In the genomic region with DNA sequence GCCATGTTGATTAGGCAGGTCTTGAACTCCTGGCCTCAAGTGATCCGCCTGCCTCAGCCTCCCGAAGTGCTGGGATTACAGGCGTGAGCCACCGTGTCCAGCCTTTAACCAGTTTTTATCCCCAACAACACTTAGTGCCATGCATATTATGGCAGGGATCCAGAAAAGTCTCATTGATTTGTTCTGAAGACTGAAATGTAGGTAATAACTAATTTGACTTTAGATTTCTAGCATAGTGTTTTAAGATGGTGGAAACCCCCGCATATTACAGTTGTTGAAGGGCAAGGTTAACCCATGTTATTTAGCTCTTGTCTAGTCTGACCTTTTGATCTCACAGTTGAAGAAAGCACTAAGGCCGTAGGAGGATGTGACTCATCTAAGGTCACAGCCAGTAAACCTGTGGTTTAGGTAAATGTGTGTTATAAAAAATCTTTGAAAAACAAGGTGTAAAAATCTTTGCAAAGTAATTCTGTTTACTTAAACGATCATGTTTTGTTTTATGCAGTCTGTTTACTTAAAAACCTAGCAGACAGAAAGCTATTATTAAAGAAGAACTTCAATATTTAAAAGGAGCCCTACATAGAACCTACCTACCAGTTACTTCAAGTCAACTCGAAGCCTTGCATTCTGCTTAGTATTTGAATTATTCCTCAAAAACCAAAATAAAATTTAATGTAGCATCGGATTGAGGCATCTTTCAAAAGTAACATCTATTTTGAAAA, we compare ENCODE assay signal across 8 cellular contexts. TPM values are rescaled to one million over a fixed set of nuclear protein-coding genes. Genes with fewer than 3 reads are reported as not detected.
DNase-seq lines count a peak whose midpoint lies in the region; TF ChIP-seq lines count a peak whose summit lies in the region.

No MANE protein-coding gene starts in this region.

- H3K27me3 Mint-ChIP-seq in activated naive CD4-positive, alpha-beta T cell treated with anti-CD3 and anti-CD28 coated beads for 36 hours (ENCODE audit: low read depth), result no peaks in the 10 kb centered on the region

- CTCF ChIA-PET in activated naive CD4-positive, alpha-beta T cell treated with anti-CD3 and anti-CD28 coated beads for 36 hours (lab: Charles Lee), result interaction anchor here (1.2 kb wide), 1 partner anchor 21 kb away, joined by 3 read pairs; no protein-coding TSS in a partner anchor

- no peak overlapping the region for H3K4me3 ChIP-seq in Jurkat, Clone E6-1 (ENCODE audit: low read length)

- TF ChIP-seq CTCF in GM20000 (IDR thresholded peaks at IDR 0.05; ENCODE audit: extremely low read depth, missing control alignments), result no peak

- H3K9me3 Mint-ChIP-seq in activated naive CD4-positive, alpha-beta T cell treated with anti-CD3 and anti-CD28 coated beads for 36 hours, result no peaks in the 10 kb centered on the region

- DNase-seq in CD1c-positive myeloid dendritic cell (ENCODE audit: extremely low spot score), result peak; percentile 27
- peak; percentile 63 for DNase-seq in GM20000 (ENCODE audit: low spot score)
- DNase-seq in Jurkat, Clone E6-1 (ENCODE audit: low read depth, low spot score), result peak; percentile 66
- DNase-seq in activated naive CD4-positive, alpha-beta T cell treated with anti-CD3 and anti-CD28 coated beads for 36 hours, result peak; percentile 78
- DNase-seq in C1 segment of cervical spinal cord (lab: John Stamatoyannopoulos, UW), result no peak
- DNase-seq in retina, result no peak
- no peak for DNase-seq in NCI-H2081 (lab: John Stamatoyannopoulos, UW)
- no peak for DNase-seq in pons (ENCODE audit: low spot score)

- intact Hi-C loops in activated naive CD4-positive, alpha-beta T cell treated with anti-CD3 and anti-CD28 coated beads for 36 hours (cut with micrococcal nuclease), result loop anchor here (2.0 to 10.0 kb wide), 4 partner anchors 239 to 1979 kb away; a partner anchor contains a TSS

- peak overlapping the region; percentile 97 for H3K27ac Mint-ChIP-seq in activated naive CD4-positive, alpha-beta T cell treated with anti-CD3 and anti-CD28 coated beads for 36 hours

- H3K4me1 Mint-ChIP-seq in activated naive CD4-positive, alpha-beta T cell treated with anti-CD3 and anti-CD28 coated beads for 36 hours (ENCODE audit: low read depth), result peaks cover 84% of the 10 kb centered on the region

- H3K36me3 Mint-ChIP-seq in activated naive CD4-positive, alpha-beta T cell treated with anti-CD3 and anti-CD28 coated beads for 36 hours (ENCODE audit: low read depth), result peaks cover 46% of the 10 kb centered on the region

- peak overlapping the region; percentile 31 for H3K4me3 Mint-ChIP-seq in activated naive CD4-positive, alpha-beta T cell treated with anti-CD3 and anti-CD28 coated beads for 36 hours

RNA-seq across cellular contexts. Expression of a gene that starts 24.8 kb away (rescaled TPM):
- 25.3 TPM for polyA plus RNA-seq in Jurkat, Clone E6-1 (2012; ENCODE audit: insufficient read depth, insufficient read length)
- total RNA-seq in activated naive CD4-positive, alpha-beta T cell treated with anti-CD3 and anti-CD28 coated beads for 36 hours, result 100 to 1,000 TPM; 128 to 133 TPM

Comparison
In these comparisons a context has a peak if more than half of its experiments do, and no peak if none do; other contexts are left out.
1. DNase-seq: peak in CD1c-positive myeloid dendritic cell (single experiment), GM20000 (single experiment), Jurkat, Clone E6-1 (single experiment) and activated naive CD4-positive, alpha-beta T cell treated with anti-CD3 and anti-CD28 coated beads for 36 hours (single experiment); none in C1 segment of cervical spinal cord (0 of 14), retina (single experiment), NCI-H2081 (0 of 2) and pons (single experiment).